Comparison of ENCODE assay signal across 8 cellular contexts in genomic region chr15:99371180-99372103, GRCh38.
DNase-seq lines count a peak whose midpoint lies in the region; ATAC-seq and TF ChIP-seq lines count a peak whose summit lies in the region.

No MANE protein-coding gene starts in this region.

- DNase-seq in AG09319 (ENCODE audit: extremely low read depth, low read depth) (peak; percentile 8), amniotic epithelial cell (ENCODE audit: low read depth) (peak; percentile 25), globus pallidus (ENCODE audit: low spot score) (no peak), Right ventricle myocardium inferior (ENCODE audit: missing footprints) (no peak), KBM-7 (no peak), mesothelial cell of epicardium (ENCODE audit: low spot score in 2 of 2, unreplicated experiment in 2 of 2) (no peak)

- peaks cover 46% of the 10 kb centered on the region for H3K9me3 Mint-ChIP-seq in mesothelial cell of epicardium

- H3K4me3 Mint-ChIP-seq in mesothelial cell of epicardium, result no peak overlapping the region

- TF ChIP-seq CTCF in AG09319 (IDR thresholded peaks at IDR 0.05; ENCODE audit: low read depth, low read length), result peak; percentile 12
- no peak for TF ChIP-seq CTCF in mesothelial cell of epicardium (IDR thresholded peaks at IDR 0.05; ENCODE audit: unreplicated experiment)

- ATAC-seq in GM18907 (IDR thresholded peaks at IDR 0.05; ENCODE audit: unreplicated experiment) (peak; percentile 88), HG03064 (IDR thresholded peaks at IDR 0.05; ENCODE audit: low read depth, unreplicated experiment) (peak; percentile 88), Right ventricle myocardium inferior (no peak)

- H3K36me3 Mint-ChIP-seq in mesothelial cell of epicardium, result peaks cover 45% of the 10 kb centered on the region

- H3K4me1 Mint-ChIP-seq in mesothelial cell of epicardium, result no peaks in the 10 kb centered on the region

- intact Hi-C loops in Right ventricle myocardium inferior (cut with DNase I), result no loop called here

- no peak overlapping the region for H3K27ac Mint-ChIP-seq in mesothelial cell of epicardium

- in situ Hi-C loops in KBM-7 (cut with MboI; ENCODE audit: low pct_unique_long_range_greater_than_20kb, low sequenced_read_pairs), result no loop called here

- H3K27me3 Mint-ChIP-seq in mesothelial cell of epicardium (ENCODE audit: low read depth), result no peaks in the 10 kb centered on the region

Comparison
In these comparisons a context has a peak if more than half of its experiments do, and no peak if none do; other contexts are left out.
1. DNase-seq: peak in AG09319 (single experiment) and amniotic epithelial cell (single experiment); none in globus pallidus (single experiment), Right ventricle myocardium inferior (single experiment), KBM-7 (single experiment) and mesothelial cell of epicardium (0 of 2).